Comparison of ENCODE assay signal across 19 cellular contexts in the genomic region with DNA sequence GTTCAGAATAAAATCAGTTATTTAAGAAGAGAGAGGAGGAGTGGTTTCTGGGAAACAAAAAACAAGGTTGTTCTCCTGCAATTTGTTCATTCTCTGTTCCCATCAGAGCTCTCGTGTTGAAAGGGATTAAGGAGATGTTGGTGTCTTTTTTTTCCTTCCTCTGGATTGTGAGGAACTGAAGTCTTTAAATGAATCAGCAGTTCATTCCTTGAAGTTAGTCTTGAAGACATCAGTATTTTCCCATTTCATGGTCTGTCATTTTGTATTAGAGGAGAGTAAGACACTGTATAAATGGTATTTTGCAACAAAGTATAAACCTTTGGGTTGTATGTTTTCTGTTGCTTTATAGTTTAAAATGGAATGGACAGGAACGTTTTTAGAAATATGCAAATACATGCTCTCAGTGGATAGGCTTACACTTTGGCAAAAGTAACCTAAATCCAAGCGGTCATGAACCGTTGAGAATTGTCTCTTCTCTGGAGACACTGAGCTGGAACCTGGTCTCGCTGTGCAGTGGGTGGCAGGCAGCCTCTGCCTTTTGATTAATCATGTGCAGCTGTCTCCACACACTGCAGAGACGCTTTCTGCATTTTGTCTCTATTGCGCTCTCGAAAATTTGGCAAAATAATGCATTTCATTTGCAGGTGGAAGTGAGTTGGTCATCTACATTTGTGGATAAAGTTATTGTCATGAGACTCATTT. TPM values are rescaled to one million over a fixed set of nuclear protein-coding genes. Genes with fewer than 3 reads are reported as not detected.
DNase-seq lines count a peak whose midpoint lies in the region; ATAC-seq and TF ChIP-seq lines count a peak whose summit lies in the region.
"Had no signal": no experiment of that assay in that cellular context is flagged by ENCODE, and none has a peak within 500 bp of the region (broad histone marks: within the 10 kb centered on the region; RNA-seq: fewer than 3 reads in every experiment).

No MANE protein-coding gene starts in this region.

- no peak for TF ChIP-seq POLR2A in gastrocnemius medialis (IDR thresholded peaks at IDR 0.05)

- no peak for TF ChIP-seq CTCF in activated CD8-positive, alpha-beta T cell treated with anti-CD3 and anti-CD28 coated beads for 36 hours (IDR thresholded peaks at IDR 0.05)
- no peak for TF ChIP-seq CTCF in gastrocnemius medialis (IDR thresholded peaks at IDR 0.05 in 4 of 5, conservative IDR thresholded peaks at IDR 0.05 in 1 of 5)
- no peak for TF ChIP-seq CTCF in CD8-positive, alpha-beta T cell (IDR thresholded peaks at IDR 0.05)

- no peak overlapping the region for H3K4me3 ChIP-seq in SJCRH30
- H3K4me3 ChIP-seq in gastrocnemius medialis, result no peak overlapping the region
- no peak overlapping the region for H3K4me3 ChIP-seq in CD8-positive, alpha-beta T cell (ENCODE audit: low read depth, low read length)

- POLR2A ChIA-PET in activated CD8-positive, alpha-beta T cell treated with anti-CD3 and anti-CD28 coated beads for 36 hours (lab: Charles Lee), result interaction anchor here (1.2 kb wide), 2 partner anchors 11 to 33 kb away, joined by 3 read pairs; a partner anchor contains a TSS
- POLR2A ChIA-PET in activated CD8-positive, alpha-beta T cell treated with anti-CD3 and anti-CD28 coated beads, Interleukin-2, amount 10 ng/mL, durations not matched to agents 7 days and 5 days (lab: Charles Lee), result interaction anchor here (1.2 kb wide), 1 partner anchor 33 kb away, joined by 4 read pairs; a partner anchor contains a TSS
- POLR2A ChIA-PET in CD8-positive, alpha-beta T cell (lab: Charles Lee), result no interaction called here

- H3K36me3 Mint-ChIP-seq in activated CD8-positive, alpha-beta T cell treated with anti-CD3 and anti-CD28 coated beads for 36 hours (ENCODE audit: low read depth), result peaks cover 25% of the 10 kb centered on the region
- peaks cover 56% of the 10 kb centered on the region for H3K36me3 Mint-ChIP-seq in activated CD8-positive, alpha-beta T cell treated with anti-CD3 and anti-CD28 coated beads, Interleukin-2, amount 10 ng/mL, durations not matched to agents 7 days and 5 days (ENCODE audit: low read depth)
- H3K36me3 Mint-ChIP-seq in CD8-positive, alpha-beta T cell, result peaks cover 91% of the 10 kb centered on the region

- DNase-seq in activated CD8-positive, alpha-beta T cell treated with anti-CD3 and anti-CD28 coated beads for 36 hours, result no peak
- no peak for DNase-seq in activated CD8-positive, alpha-beta T cell treated with anti-CD3 and anti-CD28 coated beads, Interleukin-2, amount 10 ng/mL, durations not matched to agents 7 days and 5 days
- DNase-seq in SJCRH30 (peak; percentile 22 to 30), fibroblast of gingiva (ENCODE audit: low read depth) (peak; percentile 29), gastrocnemius medialis (no peak), NCI-H1694 treated with DMSO at 0.1 percent for 48 hours (lab: John Stamatoyannopoulos, UW) (no peak), cerebellar nuclear complex (lab: John Stamatoyannopoulos, UW) (no peak)
- no peak for DNase-seq in CD8-positive, alpha-beta T cell
- DNase-seq: ACHN, C1 segment of cervical spinal cord, GDM1, KG1, NCI-H1092, NCI-H1436, NCI-H2029 treated with DMSO at 0.1 percent for 48 hours, NCI-H226, NCI-H510A treated with DMSO at 0.1 percent for 48 hours, NCI-H748 treated with DMSO at 0.1 percent for 48 hours had no signal

- H3K9me3 Mint-ChIP-seq in activated CD8-positive, alpha-beta T cell treated with anti-CD3 and anti-CD28 coated beads for 36 hours, result no peaks in the 10 kb centered on the region
- no peaks in the 10 kb centered on the region for H3K9me3 Mint-ChIP-seq in activated CD8-positive, alpha-beta T cell treated with anti-CD3 and anti-CD28 coated beads, Interleukin-2, amount 10 ng/mL, durations not matched to agents 7 days and 5 days (ENCODE audit: insufficient read depth)
- no peaks in the 10 kb centered on the region for H3K9me3 Mint-ChIP-seq in CD8-positive, alpha-beta T cell

- in situ Hi-C loops in gastrocnemius medialis (cut with MboI; ENCODE audit: low sequenced_read_pairs in 4 of 4), result loop anchor here in 1 of 4 donors (25.0 kb wide), 1 partner anchor 649 kb away; no protein-coding TSS in a partner anchor

- H3K27ac Mint-ChIP-seq in activated CD8-positive, alpha-beta T cell treated with anti-CD3 and anti-CD28 coated beads for 36 hours, result peak overlapping the region; percentile 38
- no peak overlapping the region for H3K27ac Mint-ChIP-seq in activated CD8-positive, alpha-beta T cell treated with anti-CD3 and anti-CD28 coated beads, Interleukin-2, amount 10 ng/mL, durations not matched to agents 7 days and 5 days
- no peak overlapping the region for H3K27ac Mint-ChIP-seq in CD8-positive, alpha-beta T cell

- peaks cover 5% of the 10 kb centered on the region for H3K4me1 Mint-ChIP-seq in activated CD8-positive, alpha-beta T cell treated with anti-CD3 and anti-CD28 coated beads for 36 hours (ENCODE audit: low read depth)
- H3K4me1 Mint-ChIP-seq in activated CD8-positive, alpha-beta T cell treated with anti-CD3 and anti-CD28 coated beads, Interleukin-2, amount 10 ng/mL, durations not matched to agents 7 days and 5 days (ENCODE audit: low read depth), result peaks cover 3% of the 10 kb centered on the region
- peaks cover 3% of the 10 kb centered on the region for H3K4me1 Mint-ChIP-seq in CD8-positive, alpha-beta T cell (ENCODE audit: low read depth)

- 0 out of 2 replicates have a peak, but pooled peaks cover 1% of the 10 kb centered on the region for H3K4me1 ChIP-seq in SJCRH30
- peaks cover 14 to 20% of the 10 kb centered on the region in 2 donors for H3K4me1 ChIP-seq in gastrocnemius medialis
- no peaks in the 10 kb centered on the region for H3K4me1 ChIP-seq in CD8-positive, alpha-beta T cell (ENCODE audit: insufficient read depth, low read length)

- H3K9me3 ChIP-seq in SJCRH30 (replicated peaks), result no peaks in the 10 kb centered on the region
- H3K9me3 ChIP-seq in gastrocnemius medialis, result no peaks in the 10 kb centered on the region
- H3K9me3 ChIP-seq in CD8-positive, alpha-beta T cell (ENCODE audit: low read length), result no peaks in the 10 kb centered on the region

- no peak overlapping the region for H3K27ac ChIP-seq in SJCRH30
- H3K27ac ChIP-seq in gastrocnemius medialis, result peak overlapping the region in 3 of 4 donors; percentile 11 to 81 (median 67)
- H3K27ac ChIP-seq in CD8-positive, alpha-beta T cell (ENCODE audit: low read depth, low read length), result no peak overlapping the region
- H3K27ac ChIP-seq: 22Rv1 had no signal

- H3K27me3 Mint-ChIP-seq in activated CD8-positive, alpha-beta T cell treated with anti-CD3 and anti-CD28 coated beads for 36 hours, result no peaks in the 10 kb centered on the region
- H3K27me3 Mint-ChIP-seq in activated CD8-positive, alpha-beta T cell treated with anti-CD3 and anti-CD28 coated beads, Interleukin-2, amount 10 ng/mL, durations not matched to agents 7 days and 5 days (ENCODE audit: low read depth), result no peaks in the 10 kb centered on the region
- H3K27me3 Mint-ChIP-seq in CD8-positive, alpha-beta T cell (ENCODE audit: low read depth), result no peaks in the 10 kb centered on the region

- ATAC-seq in activated CD8-positive, alpha-beta T cell treated with anti-CD3 and anti-CD28 coated beads for 36 hours, result no peak
- ATAC-seq in activated CD8-positive, alpha-beta T cell treated with anti-CD3 and anti-CD28 coated beads, Interleukin-2, amount 10 ng/mL, durations not matched to agents 7 days and 5 days, result no peak
- ATAC-seq in gastrocnemius medialis, result peak in 1 of 2 donors; percentile 45
- no peak for ATAC-seq in CD8-positive, alpha-beta T cell

- H3K4me3 Mint-ChIP-seq in activated CD8-positive, alpha-beta T cell treated with anti-CD3 and anti-CD28 coated beads for 36 hours, result no peak overlapping the region
- no peak overlapping the region for H3K4me3 Mint-ChIP-seq in activated CD8-positive, alpha-beta T cell treated with anti-CD3 and anti-CD28 coated beads, Interleukin-2, amount 10 ng/mL, durations not matched to agents 7 days and 5 days
- no peak overlapping the region for H3K4me3 Mint-ChIP-seq in CD8-positive, alpha-beta T cell

- intact Hi-C loops in activated CD8-positive, alpha-beta T cell treated with anti-CD3 and anti-CD28 coated beads for 36 hours (cut with micrococcal nuclease), result no loop called here
- intact Hi-C loops in gastrocnemius medialis (cut with DNase I; ENCODE audit: low total_unique reads), result no loop called here
- intact Hi-C loops in CD8-positive, alpha-beta T cell (cut with DNase I, micrococcal nuclease), result no loop called here

- peaks cover 3% of the 10 kb centered on the region; the same call in 1 of the 2 replicates for H3K36me3 ChIP-seq in SJCRH30
- peaks cover 0 to 71% of the 10 kb centered on the region in 2 donors for H3K36me3 ChIP-seq in gastrocnemius medialis
- H3K36me3 ChIP-seq in CD8-positive, alpha-beta T cell (ENCODE audit: insufficient read depth, low read length), result peaks cover 35% of the 10 kb centered on the region

- H3K27me3 ChIP-seq in SJCRH30 (no peaks in the 10 kb centered on the region), gastrocnemius medialis (no peaks in the 10 kb centered on the region)
- no peaks in the 10 kb centered on the region for H3K27me3 ChIP-seq in CD8-positive, alpha-beta T cell (ENCODE audit: insufficient read depth, low read length)

- CTCF ChIA-PET in activated CD8-positive, alpha-beta T cell treated with anti-CD3 and anti-CD28 coated beads for 36 hours (lab: Charles Lee), result interaction anchor here (1.5 kb wide), 1 partner anchor 98 kb away, joined by 3 read pairs; no protein-coding TSS in a partner anchor
- CTCF ChIA-PET in activated CD8-positive, alpha-beta T cell treated with anti-CD3 and anti-CD28 coated beads, Interleukin-2, amount 10 ng/mL, durations not matched to agents 7 days and 5 days (lab: Charles Lee), result interaction anchor here (0.8 to 9.7 kb wide), 4 partner anchors 22 to 96 kb away, joined by 3 to 216 read pairs (median 6); no protein-coding TSS in a partner anchor
- CTCF ChIA-PET in CD8-positive, alpha-beta T cell (lab: Charles Lee), result no interaction called here

RNA-seq across cellular contexts. Expression of a gene that starts 33.0 kb away (rescaled TPM):
- total RNA-seq in activated CD8-positive, alpha-beta T cell treated with anti-CD3 and anti-CD28 coated beads for 36 hours, result 10 to 100 TPM; 41.7 to 42.2 TPM
- total RNA-seq in activated CD8-positive, alpha-beta T cell treated with anti-CD3 and anti-CD28 coated beads, Interleukin-2, amount 10 ng/mL, durations not matched to agents 7 days and 5 days, result 10 to 100 TPM; 50.7 to 52.4 TPM
- total RNA-seq in SJCRH30 (2014; rRNA removed; shearing (Covaris generic)), result 45.8 and 49.1 TPM in 2 replicates
- total RNA-seq in gastrocnemius medialis, result 100 to 1,000 TPM in 1 of 4 donors, 10 to 100 TPM in 3; 67.4 to 104 (median 72.0) TPM
- 10 to 100 TPM; 20.7 to 24.9 TPM for total RNA-seq in CD8-positive, alpha-beta T cell

RNA-seq across cellular contexts. Expression of a gene that starts 35.8 kb away (rescaled TPM):
- total RNA-seq in activated CD8-positive, alpha-beta T cell treated with anti-CD3 and anti-CD28 coated beads for 36 hours, result 10 to 100 TPM; 71.0 to 73.1 TPM
- 10 to 100 TPM; 39.4 to 41.0 TPM for total RNA-seq in activated CD8-positive, alpha-beta T cell treated with anti-CD3 and anti-CD28 coated beads, Interleukin-2, amount 10 ng/mL, durations not matched to agents 7 days and 5 days
- not detected in 2 replicates for total RNA-seq in SJCRH30 (2014; rRNA removed; shearing (Covaris generic))
- total RNA-seq in gastrocnemius medialis, result 100 to 1,000 TPM; 120 to 201 (median 147) TPM
- 1 to 10 TPM; 4.1 to 4.9 TPM for total RNA-seq in CD8-positive, alpha-beta T cell

Comparison
In these comparisons a context has a peak if more than half of its experiments do, and no peak if none do; other contexts are left out.
1. DNase-seq: peak in SJCRH30 (2 of 2) and fibroblast of gingiva (single experiment); none in activated CD8-positive, alpha-beta T cell treated with anti-CD3 and anti-CD28 coated beads for 36 hours (single experiment), activated CD8-positive, alpha-beta T cell treated with anti-CD3 and anti-CD28 coated beads, Interleukin-2, amount 10 ng/mL, durations not matched to agents 7 days and 5 days (single experiment), gastrocnemius medialis (0 of 2), NCI-H1694 treated with DMSO at 0.1 percent for 48 hours (single experiment), cerebellar nuclear complex (0 of 2) and CD8-positive, alpha-beta T cell (0 of 7).
2. H3K27ac ChIP-seq: peak in gastrocnemius medialis (3 of 4); none in SJCRH30 (single experiment) and CD8-positive, alpha-beta T cell (single experiment).
3. RNA of a gene that starts 35.8 kb away (total RNA-seq): 120 to 201 TPM in gastrocnemius medialis, 71.0 to 73.1 TPM in activated CD8-positive, alpha-beta T cell treated with anti-CD3 and anti-CD28 coated beads for 36 hours and 39.4 to 41.0 TPM in activated CD8-positive, alpha-beta T cell treated with anti-CD3 and anti-CD28 coated beads, Interleukin-2, amount 10 ng/mL, durations not matched to agents 7 days and 5 days; 4.1 to 4.9 TPM in CD8-positive, alpha-beta T cell and not detected in SJCRH30; every median in the first group is over 4 times any median in the second.